ENCODE assay signal across 9 cellular contexts in the genomic region with DNA sequence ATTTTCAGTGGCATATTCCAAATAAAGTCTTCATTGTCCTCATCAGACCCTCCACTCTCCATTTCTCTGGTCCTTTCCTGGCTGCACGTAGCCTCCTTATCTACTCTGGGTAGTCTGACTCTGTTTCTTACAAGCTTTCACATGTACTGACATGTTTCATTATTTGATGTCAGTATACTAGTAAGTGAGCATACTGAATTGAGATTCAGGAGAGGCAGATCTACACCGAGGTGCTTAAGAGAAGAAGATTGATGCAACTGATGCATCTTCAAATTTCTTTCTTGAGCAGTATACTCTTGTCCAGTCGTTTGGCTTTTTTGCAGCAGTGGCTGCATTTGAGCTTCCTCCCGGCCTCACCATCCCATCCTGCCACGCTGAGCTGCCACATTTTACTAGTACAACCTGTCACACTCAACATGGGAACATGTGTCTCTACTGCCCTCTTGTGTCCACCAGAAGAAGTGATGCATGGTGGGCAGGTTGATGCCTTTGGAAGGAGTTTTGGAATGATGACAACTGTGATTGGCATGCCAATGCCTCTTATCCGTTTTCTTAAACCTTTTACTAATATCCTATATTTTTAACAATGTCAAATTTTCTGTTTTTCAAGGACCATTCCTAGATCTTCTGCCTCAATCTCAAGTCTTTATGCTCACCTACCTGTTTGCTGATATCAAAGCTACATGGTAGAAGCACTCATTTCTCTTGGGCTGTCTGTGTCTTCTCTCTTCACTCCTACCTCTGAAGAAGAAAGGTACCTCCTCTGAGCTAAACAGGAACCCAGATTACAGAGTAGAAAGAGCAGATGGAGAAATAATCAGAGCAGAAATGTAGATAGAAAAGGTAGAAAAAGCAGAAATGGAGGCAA. TPM values are rescaled to one million over a fixed set of nuclear protein-coding genes. Genes with fewer than 3 reads are reported as not detected.
DNase-seq lines count a peak whose midpoint lies in the region; ATAC-seq and TF ChIP-seq lines count a peak whose summit lies in the region.
"Had no signal": no experiment of that assay in that cellular context is flagged by ENCODE, and none has a peak within 500 bp of the region (broad histone marks: within the 10 kb centered on the region; RNA-seq: fewer than 3 reads in every experiment).

No MANE protein-coding gene starts in this region.

- WGBS in lung, 2 donors, result 27 to 29% methylated on average over 6 of the region's 6 CpGs

- H3K9ac ChIP-seq in colonic mucosa (ENCODE audit: low read depth in 2 of 2, low read length in 2 of 2), result no peak overlapping the region

- H3K4me1 Mint-ChIP-seq in CD4-positive, alpha-beta T cell (ENCODE audit: low read depth), result peaks cover 17% of the 10 kb centered on the region

- H3K27me3 Mint-ChIP-seq in CD4-positive, alpha-beta T cell, result no peaks in the 10 kb centered on the region

- H3K9me3 Mint-ChIP-seq in CD4-positive, alpha-beta T cell, result no peaks in the 10 kb centered on the region

- CTCF ChIA-PET in CD4-positive, alpha-beta T cell (lab: Charles Lee), result interaction anchor here (0.6 to 2.6 kb wide), 27 partner anchors 8 to 428 kb away, joined by 3 to 31 read pairs (median 4); no protein-coding TSS in a partner anchor

- intact Hi-C loops in CD4-positive, alpha-beta T cell (cut with DNase I, micrococcal nuclease), result loop anchor here (1.0 to 5.0 kb wide), 6 partner anchors 97 to 426 kb away; no protein-coding TSS in a partner anchor
- intact Hi-C loops in colonic mucosa (cut with DNase I), result loop anchor here (10.0 kb wide), 1 partner anchor 420 kb away; no protein-coding TSS in a partner anchor

- peak; percentile 88 for TF ChIP-seq CTCF in CD4-positive, alpha-beta T cell (IDR thresholded peaks at IDR 0.05)
- peak; percentile 86 for TF ChIP-seq CTCF in colonic mucosa (IDR thresholded peaks at IDR 0.05)
- TF ChIP-seq CTCF in lung (IDR thresholded peaks at IDR 0.05; ENCODE audit: control extremely low read depth, extremely low read depth), result peak; percentile 63

- H3K4me3 ChIP-seq in colonic mucosa (no peak overlapping the region), lung (no peak overlapping the region)
- H3K4me3 ChIP-seq: SJSA1 had no signal

- H3K27ac ChIP-seq in CD4-positive, alpha-beta T cell (ENCODE audit: low read depth, low read length), result no peak overlapping the region
- H3K27ac ChIP-seq in colonic mucosa (no peak overlapping the region), lung (ENCODE audit: low read depth in 1 of 2, low read length in 1 of 2) (no peak overlapping the region)
- H3K27ac ChIP-seq: SJSA1 had no signal

- no peaks in the 10 kb centered on the region for H3K27me3 ChIP-seq in CD4-positive, alpha-beta T cell (ENCODE audit: control insufficient read depth, insufficient read depth, low read length)
- H3K27me3 ChIP-seq in colonic mucosa (no peaks in the 10 kb centered on the region), lung (ENCODE audit: control insufficient read depth, insufficient read depth) (no peaks in the 10 kb centered on the region)
- H3K27me3 ChIP-seq: SJSA1 had no signal

- H3K36me3 Mint-ChIP-seq in CD4-positive, alpha-beta T cell (ENCODE audit: low read depth), result no peaks in the 10 kb centered on the region

- no peaks in the 10 kb centered on the region for H3K4me1 ChIP-seq in colonic mucosa
- H3K4me1 ChIP-seq in lung (ENCODE audit: control insufficient read depth in 2 of 2, insufficient read depth in 2 of 2, low read length in 2 of 2), result no peaks in the 10 kb centered on the region
- H3K4me1 ChIP-seq: SJSA1 had no signal

- H3K4me3 Mint-ChIP-seq in CD4-positive, alpha-beta T cell, result peak overlapping the region; percentile 52

- H3K27ac Mint-ChIP-seq in CD4-positive, alpha-beta T cell, result no peak overlapping the region

- peak; percentile 97 for ATAC-seq in CD4-positive, alpha-beta T cell (ENCODE audit: poor library complexity)
- ATAC-seq in GM19324 (IDR thresholded peaks at IDR 0.05; ENCODE audit: low FRiP score, unreplicated experiment), result peak; percentile 83
- peak; percentile 98 for ATAC-seq in HG03378 (IDR thresholded peaks at IDR 0.05; ENCODE audit: unreplicated experiment)
- ATAC-seq in lung (ENCODE audit: insufficient read depth, low FRiP score), result peak; percentile 65

- POLR2A ChIA-PET in CD4-positive, alpha-beta T cell (lab: Charles Lee), result interaction anchor here (0.6 to 1.5 kb wide), 6 partner anchors 38 to 252 kb away, joined by 3 to 15 read pairs (median 4); no protein-coding TSS in a partner anchor

- H3K36me3 ChIP-seq in colonic mucosa, result no peaks in the 10 kb centered on the region
- H3K36me3 ChIP-seq in lung (ENCODE audit: control insufficient read depth in 2 of 2, insufficient read depth in 2 of 2, low read length in 2 of 2), result no peaks in the 10 kb centered on the region
- H3K36me3 ChIP-seq: SJSA1 had no signal

- peak; percentile 40 to 57 (median 48) for DNase-seq in CD4-positive, alpha-beta T cell
- DNase-seq in NCI-H345 treated with DMSO at 0.1 percent for 48 hours (lab: John Stamatoyannopoulos, UW; ENCODE audit: unreplicated experiment), result peak; percentile 52
- DNase-seq in activated CD4-positive, alpha-beta T cell treated with anti-CD3 and anti-CD28 coated beads for 4 hours, result peak; percentile 62 to 66
- peak; percentile 48 for DNase-seq in colonic mucosa
- peak; percentile 58 for DNase-seq in lung (ENCODE audit: low spot score)
- DNase-seq in stimulated activated CD8-positive, alpha-beta memory T cell treated with anti-CD3 and anti-CD28 coated beads, Interleukin-15, amount 100 ng/mL, for 48 hours (ENCODE audit: low read depth in 2 of 2), result peak; percentile 15 to 26

- no peaks in the 10 kb centered on the region for H3K9me3 ChIP-seq in CD4-positive, alpha-beta T cell (ENCODE audit: control insufficient read depth, low read length)
- H3K9me3 ChIP-seq in colonic mucosa, result no peaks in the 10 kb centered on the region
- H3K9me3 ChIP-seq in lung (ENCODE audit: control insufficient read depth in 2 of 2, insufficient read depth in 1 of 2, low read length in 1 of 2), result no peaks in the 10 kb centered on the region
- H3K9me3 ChIP-seq: SJSA1 had no signal

RNA-seq across cellular contexts. Expression of a gene that starts 38.7 kb away (rescaled TPM):
- not detected for total RNA-seq in CD4-positive, alpha-beta T cell
- total RNA-seq in colonic mucosa (not detected), lung (not detected)
- polyA plus RNA-seq in lung, result not detected
- total RNA-seq: SJSA1 had no signal
